ENCODE assay signal across 14 cellular contexts in the genomic region with DNA sequence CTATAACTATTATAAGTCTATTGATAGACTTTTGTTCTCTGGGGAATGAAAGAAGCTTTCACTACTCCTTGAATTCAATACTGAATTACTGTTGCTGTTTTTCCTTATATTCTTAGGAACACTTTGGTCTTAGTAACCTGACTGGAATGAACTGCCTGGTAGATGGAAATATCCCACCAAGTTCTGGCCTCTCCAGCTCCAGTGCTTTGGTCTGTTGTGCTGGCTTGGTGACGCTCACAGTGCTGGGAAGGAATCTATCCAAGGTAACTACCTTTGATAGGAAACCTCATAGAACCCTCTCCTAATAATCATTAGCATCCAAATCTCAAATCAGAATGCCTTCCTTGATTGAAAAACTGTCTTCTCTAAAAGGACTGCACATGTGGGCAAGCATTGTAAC.
"Had no signal": no experiment of that assay in that cellular context is flagged by ENCODE, and none has a peak within 500 bp of the region (broad histone marks: within the 10 kb centered on the region; RNA-seq: fewer than 3 reads in every experiment).

No MANE protein-coding gene starts in this region.

- H3K27me3 ChIP-seq: thyroid gland had no signal

- H3K9me3 ChIP-seq: mucosa of descending colon, thyroid gland had no signal

- H3K27ac ChIP-seq: thyroid gland had no signal

- H3K36me3 ChIP-seq: thyroid gland had no signal

- ATAC-seq: mucosa of descending colon; stimulated activated naive CD8-positive, alpha-beta T cell treated with anti-CD3 and anti-CD28 coated beads, Interleukin-15, amount 100 ng/mL, for 72 hours had no signal

- H3K4me3 ChIP-seq: mucosa of descending colon, thyroid gland had no signal

- DNase-seq: activated CD4-positive, alpha-beta memory T cell treated with anti-CD3 and anti-CD28 coated beads for 36 hours; activated CD4-positive, alpha-beta T cell treated with anti-CD3 and anti-CD28 coated beads for 1 hour; activated naive CD8-positive, alpha-beta T cell treated with anti-CD3 and anti-CD28 coated beads, Interleukin-2, amount 10 ng/mL, durations not matched to agents 7 days and 5 days; activated T-cell treated with anti-CD3 and anti-CD28 coated beads, Interleukin-2, amount 50 U/mL, for 48 hours; central memory CD4-positive, alpha-beta T cell; effector memory CD4-positive, alpha-beta T cell; hypothalamus; kidney glomerular epithelial cell; mucosa of descending colon; SHP77 treated with DMSO at 0.1 percent for 48 hours; stimulated activated CD4-positive, alpha-beta T cell treated with anti-CD3 and anti-CD28 coated beads, Interleukin-15, amount 100 ng/mL, for 24 hours; stimulated activated CD4-positive, alpha-beta T cell treated with anti-CD3 and anti-CD28 coated beads, Interleukin-4, amount 100 ng/mL, for 24 hours; stimulated activated naive CD8-positive, alpha-beta T cell treated with anti-CD3 and anti-CD28 coated beads, Interleukin-15, amount 100 ng/mL, for 72 hours; thyroid gland had no signal

- H3K4me1 ChIP-seq: thyroid gland had no signal
